Comparison of ENCODE assay signal across 18 cellular contexts in the genomic region with DNA sequence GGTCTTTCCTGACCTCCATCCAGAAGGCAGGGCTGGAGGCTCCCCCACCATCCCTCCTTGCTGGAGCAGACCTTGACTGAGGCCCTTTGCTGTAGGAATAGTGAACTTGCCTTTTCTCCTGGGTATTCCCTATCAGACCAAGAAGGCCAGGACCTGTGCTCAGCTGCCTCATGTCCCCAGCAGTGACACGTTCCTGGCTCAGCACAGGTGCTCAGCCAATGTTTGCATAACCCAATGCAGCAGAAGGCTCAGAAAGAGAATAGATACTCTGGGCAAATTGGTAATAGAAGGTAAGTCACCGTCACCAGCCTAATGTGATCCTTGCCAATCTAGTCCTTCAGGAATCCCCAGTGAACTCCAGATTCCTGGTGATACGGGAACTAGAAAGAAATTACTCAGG.
A peak's percentile ranks its signal among the peaks of the same experiment; 100 is the strongest.
DNase-seq lines count a peak whose midpoint lies in the region; ATAC-seq and TF ChIP-seq lines count a peak whose summit lies in the region.
"Had no signal": no experiment of that assay in that cellular context is flagged by ENCODE, and none has a peak within 500 bp of the region (broad histone marks: within the 10 kb centered on the region; RNA-seq: fewer than 3 reads in every experiment).

No MANE protein-coding gene starts in this region.

- H3K4me3 Mint-ChIP-seq in GM23338 (no peak overlapping the region), type B pancreatic cell (no peak overlapping the region)
- H3K4me3 Mint-ChIP-seq: CD8-positive, alpha-beta T cell; T-cell had no signal

- peaks cover 11% of the 10 kb centered on the region for H3K9me2 ChIP-seq in GM23338 (ENCODE audit: insufficient read depth)
- H3K9me2 ChIP-seq: SK-N-SH had no signal

- no peak for TF ChIP-seq POLR2A in esophagus squamous epithelium (IDR thresholded peaks at IDR 0.05)

- WGBS in esophagus squamous epithelium, 2 donors = 72 to 73% methylated on average over 2 of the region's 3 CpGs

- H3K27ac ChIP-seq in GM23338 (ENCODE audit: low read depth) (no peak overlapping the region), esophagus squamous epithelium (peak overlapping the region; percentile 46 to 76 (median 58))
- H3K27ac ChIP-seq: GM23248, Peyer's patch had no signal

- no peaks in the 10 kb centered on the region for H3F3A ChIP-seq in GM23338 (replicated peaks; ENCODE audit: low read depth)

- H3K27me3 ChIP-seq in GM23338 (ENCODE audit: insufficient read depth) (no peaks in the 10 kb centered on the region), esophagus squamous epithelium (no peaks in the 10 kb centered on the region)
- H3K27me3 ChIP-seq: Peyer's patch had no signal

- H2AFZ ChIP-seq in GM23338 = peak overlapping the region; percentile 85
- H2AFZ ChIP-seq: GM23248 had no signal

- H3K4me3 ChIP-seq in GM23338 = no peak overlapping the region
- H3K4me3 ChIP-seq in esophagus squamous epithelium = no peak overlapping the region
- H3K4me3 ChIP-seq: GM23248, Peyer's patch had no signal

- H3K9me3 Mint-ChIP-seq in GM23338 = peaks cover 3% of the 10 kb centered on the region; the same call in 1 of the 3 replicates
- peaks cover 3% of the 10 kb centered on the region for H3K9me3 Mint-ChIP-seq in type B pancreatic cell

- no peak overlapping the region for H3K27ac Mint-ChIP-seq in GM23338
- H3K27ac Mint-ChIP-seq in type B pancreatic cell = no peak overlapping the region
- H3K27ac Mint-ChIP-seq: CD8-positive, alpha-beta T cell; T-cell had no signal

- TF ChIP-seq CTCF in GM23338 (conservative IDR thresholded peaks at IDR 0.05; ENCODE audit: low read depth in 2 of 2) (no peak), esophagus squamous epithelium (IDR thresholded peaks at IDR 0.05) (no peak), type B pancreatic cell (conservative IDR thresholded peaks at IDR 0.05) (no peak)

- H4K20me1 ChIP-seq in GM23338 (replicated peaks; ENCODE audit: insufficient read depth) = no peaks in the 10 kb centered on the region

- peaks cover 11% of the 10 kb centered on the region for H3K4me1 Mint-ChIP-seq in GM23338
- H3K4me1 Mint-ChIP-seq in type B pancreatic cell (ENCODE audit: unreplicated experiment) = no peaks in the 10 kb centered on the region

- H3K79me2 ChIP-seq in GM23338 (replicated peaks; ENCODE audit: insufficient read depth) = no peaks in the 10 kb centered on the region

- H3K36me3 ChIP-seq in GM23338 (ENCODE audit: insufficient read depth) (no peaks in the 10 kb centered on the region), esophagus squamous epithelium (no peaks in the 10 kb centered on the region)
- H3K36me3 ChIP-seq: Peyer's patch had no signal

- DNase-seq in NCI-H1092 treated with DMSO at 0.1 percent for 48 hours (lab: John Stamatoyannopoulos, UW) (peak; percentile 28), NCI-H1092 (lab: John Stamatoyannopoulos, UW) (no peak), GM23338 (ENCODE audit: low spot score) (no peak), NCI-H69 (lab: John Stamatoyannopoulos, UW) (peak; percentile 75), esophagus squamous epithelium (lab: John Stamatoyannopoulos, UW) (no peak), type B pancreatic cell (ENCODE audit: extremely low spot score, unreplicated experiment) (no peak), Ammon's horn (ENCODE audit: low spot score) (no peak), D341Med (ENCODE audit: low spot score) (no peak)
- DNase-seq: 8988T; CD8-positive, alpha-beta T cell; GM23248; KG1; NCI-H187; NCI-H82; Peyer's patch; Right ventricle myocardium superior; SK-N-SH; T-cell had no signal

- intact Hi-C loops in esophagus squamous epithelium (cut with DNase I) = loop anchor here (10.0 kb wide), 1 partner anchor 1285 kb away; no protein-coding TSS in a partner anchor

- no peaks in the 10 kb centered on the region; the same call in 2 of the 3 replicates for H3K36me3 Mint-ChIP-seq in GM23338 (ENCODE audit: low read depth)
- H3K36me3 Mint-ChIP-seq in type B pancreatic cell = no peaks in the 10 kb centered on the region
- H3K36me3 Mint-ChIP-seq: CD8-positive, alpha-beta T cell; T-cell had no signal

- no peak overlapping the region for H3K4me2 ChIP-seq in GM23338
- H3K4me2 ChIP-seq: SK-N-SH had no signal

- ATAC-seq in GM23338 = no peak
- ATAC-seq: CD8-positive, alpha-beta T cell; T-cell had no signal

- H3K9me3 ChIP-seq in esophagus squamous epithelium = no peaks in the 10 kb centered on the region
- H3K9me3 ChIP-seq: Peyer's patch, SK-N-SH had no signal

- H3K4me1 ChIP-seq in GM23338 (ENCODE audit: insufficient read depth) = peaks cover 11% of the 10 kb centered on the region; the same call in 1 of the 2 replicates
- H3K4me1 ChIP-seq in esophagus squamous epithelium = peaks cover 8 to 48% (median 9%) of the 10 kb centered on the region in 3 donors
- H3K4me1 ChIP-seq: Peyer's patch had no signal

- H3K27me3 Mint-ChIP-seq in GM23338 (ENCODE audit: insufficient read depth, low read depth, poor library complexity) (no peaks in the 10 kb centered on the region), type B pancreatic cell (peaks cover 4% of the 10 kb centered on the region)

TF ChIP-seq in GM23338, 12 proteins besides CTCF, POLR2A, EP300 and RAD21:
- TF ChIP-seq JUNB (IDR thresholded peaks at IDR 0.05; ENCODE audit: unreplicated experiment) (no peak), NANOG (IDR thresholded peaks at IDR 0.05; ENCODE audit: borderline replicate concordance) (no peak)

Comparison
In these comparisons a context has a peak if more than half of its experiments do, and no peak if none do; other contexts are left out.
1. DNase-seq: peak in NCI-H1092 treated with DMSO at 0.1 percent for 48 hours (single experiment) and NCI-H69 (single experiment); none in NCI-H1092 (single experiment), GM23338 (single experiment), esophagus squamous epithelium (single experiment), type B pancreatic cell (single experiment), Ammon's horn (single experiment) and D341Med (single experiment).